1 cellular context compared by ENCODE assay signal in the genomic region with DNA sequence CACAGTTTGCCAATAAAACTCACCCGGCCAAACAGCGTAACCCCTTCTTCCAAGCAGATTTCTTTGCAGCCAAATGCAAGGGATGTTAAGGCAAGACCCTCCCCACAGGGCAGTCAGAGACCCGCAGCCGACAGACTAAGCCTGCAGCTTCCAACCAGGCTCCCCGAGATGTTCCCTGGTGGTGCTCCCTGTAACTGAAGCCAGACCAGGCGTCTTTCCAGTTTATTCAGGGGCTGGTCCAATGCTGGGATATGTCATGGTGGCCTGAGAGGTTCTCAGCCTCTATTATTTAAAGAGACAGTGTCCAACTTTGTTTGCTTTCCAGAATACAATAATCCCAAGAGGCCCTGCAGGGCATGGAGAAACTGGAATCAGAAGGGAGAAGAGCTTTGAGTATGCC.
TF ChIP-seq lines count a peak whose summit lies in the region.

A gene (minus strand): TSS at position 196 of the 400 bp plus-strand sequence. CDS start 4,599 bp downstream, outside the sequence.

TF ChIP-seq in GM23338, 12 proteins besides CTCF, POLR2A, EP300 and RAD21 (continued from another document):
- TF ChIP-seq, protein P1, sequence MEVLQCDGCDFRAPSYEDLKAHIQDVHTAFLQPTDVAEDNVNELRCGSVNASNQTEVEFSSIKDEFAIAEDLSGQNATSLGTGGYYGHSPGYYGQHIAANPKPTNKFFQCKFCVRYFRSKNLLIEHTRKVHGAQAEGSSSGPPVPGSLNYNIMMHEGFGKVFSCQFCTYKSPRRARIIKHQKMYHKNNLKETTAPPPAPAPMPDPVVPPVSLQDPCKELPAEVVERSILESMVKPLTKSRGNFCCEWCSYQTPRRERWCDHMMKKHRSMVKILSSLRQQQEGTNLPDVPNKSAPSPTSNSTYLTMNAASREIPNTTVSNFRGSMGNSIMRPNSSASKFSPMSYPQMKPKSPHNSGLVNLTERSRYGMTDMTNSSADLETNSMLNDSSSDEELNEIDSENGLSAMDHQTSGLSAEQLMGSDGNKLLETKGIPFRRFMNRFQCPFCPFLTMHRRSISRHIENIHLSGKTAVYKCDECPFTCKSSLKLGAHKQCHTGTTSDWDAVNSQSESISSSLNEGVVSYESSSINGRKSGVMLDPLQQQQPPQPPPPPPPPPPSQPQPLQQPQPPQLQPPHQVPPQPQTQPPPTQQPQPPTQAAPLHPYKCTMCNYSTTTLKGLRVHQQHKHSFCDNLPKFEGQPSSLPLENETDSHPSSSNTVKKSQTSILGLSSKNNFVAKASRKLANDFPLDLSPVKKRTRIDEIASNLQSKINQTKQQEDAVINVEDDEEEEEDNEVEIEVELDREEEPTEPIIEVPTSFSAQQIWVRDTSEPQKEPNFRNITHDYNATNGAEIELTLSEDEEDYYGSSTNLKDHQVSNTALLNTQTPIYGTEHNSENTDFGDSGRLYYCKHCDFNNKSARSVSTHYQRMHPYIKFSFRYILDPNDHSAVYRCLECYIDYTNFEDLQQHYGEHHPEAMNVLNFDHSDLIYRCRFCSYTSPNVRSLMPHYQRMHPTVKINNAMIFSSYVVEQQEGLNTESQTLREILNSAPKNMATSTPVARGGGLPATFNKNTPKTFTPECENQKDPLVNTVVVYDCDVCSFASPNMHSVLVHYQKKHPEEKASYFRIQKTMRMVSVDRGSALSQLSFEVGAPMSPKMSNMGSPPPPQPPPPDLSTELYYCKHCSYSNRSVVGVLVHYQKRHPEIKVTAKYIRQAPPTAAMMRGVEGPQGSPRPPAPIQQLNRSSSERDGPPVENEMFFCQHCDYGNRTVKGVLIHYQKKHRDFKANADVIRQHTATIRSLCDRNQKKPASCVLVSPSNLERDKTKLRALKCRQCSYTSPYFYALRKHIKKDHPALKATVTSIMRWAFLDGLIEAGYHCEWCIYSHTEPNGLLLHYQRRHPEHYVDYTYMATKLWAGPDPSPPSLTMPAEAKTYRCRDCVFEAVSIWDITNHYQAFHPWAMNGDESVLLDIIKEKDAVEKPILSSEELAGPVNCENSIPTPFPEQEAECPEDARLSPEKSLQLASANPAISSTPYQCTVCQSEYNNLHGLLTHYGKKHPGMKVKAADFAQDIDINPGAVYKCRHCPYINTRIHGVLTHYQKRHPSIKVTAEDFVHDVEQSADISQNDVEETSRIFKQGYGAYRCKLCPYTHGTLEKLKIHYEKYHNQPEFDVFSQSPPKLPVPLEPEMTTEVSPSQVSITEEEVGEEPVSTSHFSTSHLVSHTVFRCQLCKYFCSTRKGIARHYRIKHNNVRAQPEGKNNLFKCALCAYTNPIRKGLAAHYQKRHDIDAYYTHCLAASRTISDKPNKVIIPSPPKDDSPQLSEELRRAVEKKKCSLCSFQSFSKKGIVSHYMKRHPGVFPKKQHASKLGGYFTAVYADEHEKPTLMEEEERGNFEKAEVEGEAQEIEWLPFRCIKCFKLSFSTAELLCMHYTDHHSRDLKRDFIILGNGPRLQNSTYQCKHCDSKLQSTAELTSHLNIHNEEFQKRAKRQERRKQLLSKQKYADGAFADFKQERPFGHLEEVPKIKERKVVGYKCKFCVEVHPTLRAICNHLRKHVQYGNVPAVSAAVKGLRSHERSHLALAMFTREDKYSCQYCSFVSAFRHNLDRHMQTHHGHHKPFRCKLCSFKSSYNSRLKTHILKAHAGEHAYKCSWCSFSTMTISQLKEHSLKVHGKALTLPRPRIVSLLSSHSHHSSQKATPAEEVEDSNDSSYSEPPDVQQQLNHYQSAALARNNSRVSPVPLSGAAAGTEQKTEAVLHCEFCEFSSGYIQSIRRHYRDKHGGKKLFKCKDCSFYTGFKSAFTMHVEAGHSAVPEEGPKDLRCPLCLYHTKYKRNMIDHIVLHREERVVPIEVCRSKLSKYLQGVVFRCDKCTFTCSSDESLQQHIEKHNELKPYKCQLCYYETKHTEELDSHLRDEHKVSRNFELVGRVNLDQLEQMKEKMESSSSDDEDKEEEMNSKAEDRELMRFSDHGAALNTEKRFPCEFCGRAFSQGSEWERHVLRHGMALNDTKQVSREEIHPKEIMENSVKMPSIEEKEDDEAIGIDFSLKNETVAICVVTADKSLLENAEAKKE (CRISPR knock-in tag; IDR thresholded peaks at IDR 0.05): no peak
- TF ChIP-seq EZH2phosphoT487 (IDR thresholded peaks at IDR 0.05; ENCODE audit: unreplicated experiment) (no peak), ZNF114 (CRISPR knock-in tag; IDR thresholded peaks at IDR 0.05) (no peak), NANOG (IDR thresholded peaks at IDR 0.05; ENCODE audit: borderline replicate concordance) (no peak), POLR2AphosphoS5 (IDR thresholded peaks at IDR 0.05; ENCODE audit: low read depth) (no peak), STAT1 (IDR thresholded peaks at IDR 0.05; ENCODE audit: unreplicated experiment) (no peak), CREB1 (CRISPR knock-in tag; IDR thresholded peaks at IDR 0.05; ENCODE audit: low read depth) (no peak), JUNB (IDR thresholded peaks at IDR 0.05; ENCODE audit: unreplicated experiment) (no peak), ZNF331 (CRISPR knock-in tag; IDR thresholded peaks at IDR 0.05; ENCODE audit: low read depth) (no peak)
- TF ChIP-seq, protein P2, sequence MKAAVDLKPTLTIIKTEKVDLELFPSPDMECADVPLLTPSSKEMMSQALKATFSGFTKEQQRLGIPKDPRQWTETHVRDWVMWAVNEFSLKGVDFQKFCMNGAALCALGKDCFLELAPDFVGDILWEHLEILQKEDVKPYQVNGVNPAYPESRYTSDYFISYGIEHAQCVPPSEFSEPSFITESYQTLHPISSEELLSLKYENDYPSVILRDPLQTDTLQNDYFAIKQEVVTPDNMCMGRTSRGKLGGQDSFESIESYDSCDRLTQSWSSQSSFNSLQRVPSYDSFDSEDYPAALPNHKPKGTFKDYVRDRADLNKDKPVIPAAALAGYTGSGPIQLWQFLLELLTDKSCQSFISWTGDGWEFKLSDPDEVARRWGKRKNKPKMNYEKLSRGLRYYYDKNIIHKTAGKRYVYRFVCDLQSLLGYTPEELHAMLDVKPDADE (IDR thresholded peaks at IDR 0.05): no peak
- TF ChIP-seq, protein P3, sequence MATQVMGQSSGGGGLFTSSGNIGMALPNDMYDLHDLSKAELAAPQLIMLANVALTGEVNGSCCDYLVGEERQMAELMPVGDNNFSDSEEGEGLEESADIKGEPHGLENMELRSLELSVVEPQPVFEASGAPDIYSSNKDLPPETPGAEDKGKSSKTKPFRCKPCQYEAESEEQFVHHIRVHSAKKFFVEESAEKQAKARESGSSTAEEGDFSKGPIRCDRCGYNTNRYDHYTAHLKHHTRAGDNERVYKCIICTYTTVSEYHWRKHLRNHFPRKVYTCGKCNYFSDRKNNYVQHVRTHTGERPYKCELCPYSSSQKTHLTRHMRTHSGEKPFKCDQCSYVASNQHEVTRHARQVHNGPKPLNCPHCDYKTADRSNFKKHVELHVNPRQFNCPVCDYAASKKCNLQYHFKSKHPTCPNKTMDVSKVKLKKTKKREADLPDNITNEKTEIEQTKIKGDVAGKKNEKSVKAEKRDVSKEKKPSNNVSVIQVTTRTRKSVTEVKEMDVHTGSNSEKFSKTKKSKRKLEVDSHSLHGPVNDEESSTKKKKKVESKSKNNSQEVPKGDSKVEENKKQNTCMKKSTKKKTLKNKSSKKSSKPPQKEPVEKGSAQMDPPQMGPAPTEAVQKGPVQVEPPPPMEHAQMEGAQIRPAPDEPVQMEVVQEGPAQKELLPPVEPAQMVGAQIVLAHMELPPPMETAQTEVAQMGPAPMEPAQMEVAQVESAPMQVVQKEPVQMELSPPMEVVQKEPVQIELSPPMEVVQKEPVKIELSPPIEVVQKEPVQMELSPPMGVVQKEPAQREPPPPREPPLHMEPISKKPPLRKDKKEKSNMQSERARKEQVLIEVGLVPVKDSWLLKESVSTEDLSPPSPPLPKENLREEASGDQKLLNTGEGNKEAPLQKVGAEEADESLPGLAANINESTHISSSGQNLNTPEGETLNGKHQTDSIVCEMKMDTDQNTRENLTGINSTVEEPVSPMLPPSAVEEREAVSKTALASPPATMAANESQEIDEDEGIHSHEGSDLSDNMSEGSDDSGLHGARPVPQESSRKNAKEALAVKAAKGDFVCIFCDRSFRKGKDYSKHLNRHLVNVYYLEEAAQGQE (IDR thresholded peaks at IDR 0.05; ENCODE audit: unreplicated experiment): no peak
